Comparison of ENCODE assay signal across 1 cellular context in genomic region chrX:24282381-24283121, GRCh38.
TF ChIP-seq lines count a peak whose summit lies in the region.

No MANE protein-coding gene starts in this region.

TF ChIP-seq in GM23338, 12 proteins besides CTCF, POLR2A, EP300 and RAD21 (continued from another document):
- TF ChIP-seq REST (IDR thresholded peaks at IDR 0.05; ENCODE audit: unreplicated experiment) (no peak), NANOG (IDR thresholded peaks at IDR 0.05; ENCODE audit: borderline replicate concordance) (no peak), ZNF114 (CRISPR knock-in tag; IDR thresholded peaks at IDR 0.05) (no peak), STAT1 (IDR thresholded peaks at IDR 0.05; ENCODE audit: unreplicated experiment) (no peak), ETS1 (IDR thresholded peaks at IDR 0.05) (no peak), JUNB (IDR thresholded peaks at IDR 0.05; ENCODE audit: unreplicated experiment) (no peak), POLR2AphosphoS5 (IDR thresholded peaks at IDR 0.05; ENCODE audit: low read depth) (no peak)
